In the genomic region with DNA sequence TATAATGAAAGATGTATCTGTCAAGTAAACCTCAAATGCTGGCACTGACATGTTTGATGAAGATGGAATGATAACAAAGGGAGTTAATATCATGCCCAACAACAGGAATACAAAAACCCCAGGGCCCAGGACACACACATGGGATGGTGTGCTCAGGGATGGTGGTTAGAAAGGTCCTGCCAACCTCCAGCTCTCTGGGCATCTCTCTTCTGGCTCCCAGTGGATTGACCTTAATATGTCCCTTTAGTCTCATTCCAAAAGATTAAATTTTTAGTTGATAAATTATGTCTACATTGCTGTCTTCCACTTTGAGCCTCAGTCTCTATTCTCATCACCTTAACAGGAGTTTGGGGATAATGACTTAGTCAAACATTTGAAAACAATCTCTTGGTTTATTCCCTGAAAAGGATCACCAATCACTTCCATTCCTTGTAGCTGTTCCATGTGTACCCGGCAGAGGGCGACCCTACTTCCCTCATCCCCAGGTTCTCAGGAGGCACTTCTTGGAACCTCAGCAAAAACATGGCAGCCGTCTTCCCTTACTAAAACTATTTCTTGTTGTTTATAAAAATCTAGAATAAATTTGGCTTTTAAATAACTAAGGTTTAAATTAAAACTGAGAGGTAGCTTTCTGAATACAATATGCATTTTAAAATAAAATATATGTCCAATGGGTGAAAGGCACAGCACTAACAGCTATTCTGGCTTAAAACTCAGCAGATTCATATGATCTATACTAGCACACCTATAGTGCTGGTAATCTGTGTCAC, we compare ENCODE assay signal across 8 cellular contexts. TPM values are rescaled to one million over a fixed set of nuclear protein-coding genes. Genes with fewer than 3 reads are reported as not detected.
DNase-seq lines count a peak whose midpoint lies in the region; ATAC-seq, FAIRE-seq and TF ChIP-seq lines count a peak whose summit lies in the region.

No MANE protein-coding gene starts in this region.

- no peak overlapping the region for H3K56ac ChIP-seq in H9 (ENCODE audit: insufficient read length, low read depth, low read length)

- CTCF ChIA-PET in CD8-positive, alpha-beta T cell (lab: Charles Lee), result interaction anchor here (1.0 to 3.4 kb wide), 11 partner anchors 9 to 35 kb away, joined by 3 to 21 read pairs (median 5); no protein-coding TSS in a partner anchor

- H3K4me3 ChIP-seq in CD8-positive, alpha-beta T cell (ENCODE audit: low read depth, low read length), result no peak overlapping the region
- H3K4me3 ChIP-seq in endodermal cell (ENCODE audit: low read length), result no peak overlapping the region

- H3K79me2 ChIP-seq in H9 (ENCODE audit: insufficient read depth, low read length), result no peaks in the 10 kb centered on the region

- WGBS in H9 (ENCODE audit: extremely low coverage, insufficient read length, low lambda C conversion rate), result no CpG with 5 or more reads among the region's 3 CpGs
- 27% methylated on average over 3 of the region's 3 CpGs; no CpG with 5 or more reads in 1 of the 2 experiments for WGBS in endodermal cell (ENCODE audit: insufficient coverage in 1 of 2, insufficient read length in 1 of 2), 2 experiments

- H3K27me3 ChIP-seq in CD8-positive, alpha-beta T cell (ENCODE audit: insufficient read depth, low read length), result no peaks in the 10 kb centered on the region
- H3K27me3 ChIP-seq in H9 (ENCODE audit: insufficient read depth, low read length), result no peaks in the 10 kb centered on the region
- H3K27me3 ChIP-seq in endodermal cell (ENCODE audit: control insufficient read depth, insufficient read depth, low read length, poor library complexity, severe bottlenecking), result no peaks in the 10 kb centered on the region

- H3K4me2 ChIP-seq in H9 (ENCODE audit: insufficient read depth, insufficient read length, low read length), result no peak overlapping the region

- no peak for TF ChIP-seq POLR2A in GM12891 (IDR thresholded peaks at IDR 0.05; ENCODE audit: low read depth, low read length)

- no peak overlapping the region for H3K4ac ChIP-seq in H9 (ENCODE audit: low read depth, low read length)

- no peak overlapping the region for H3K18ac ChIP-seq in H9 (ENCODE audit: insufficient read length, low read depth, low read length)

- H3T11ph ChIP-seq in H9 (ENCODE audit: low read length), result no peak overlapping the region

- H2BK120ac ChIP-seq in H9 (ENCODE audit: low read depth, low read length, poor library complexity, severe bottlenecking), result no peak overlapping the region

- H2BK12ac ChIP-seq in H9 (ENCODE audit: insufficient read length, low read depth, low read length), result no peak overlapping the region

- peak in 6 of 7 experiments; percentile 12 to 58 (median 38) for DNase-seq in CD8-positive, alpha-beta T cell
- DNase-seq in H9, result peak; percentile 66
- peak; percentile 30 for DNase-seq in NCI-H510A (lab: John Stamatoyannopoulos, UW)
- DNase-seq in activated CD4-positive, alpha-beta T cell treated with anti-CD3 and anti-CD28 coated beads, Interleukin-2, amount 50 U/mL, for 1 hour, result peak; percentile 31
- peak; percentile 89 for DNase-seq in endodermal cell
- DNase-seq in midbrain (lab: John Stamatoyannopoulos, UW), result peak; percentile 7
- peak; percentile 19 to 38 for DNase-seq in stimulated activated naive CD8-positive, alpha-beta T cell treated with anti-CD3 and anti-CD28 coated beads, Interleukin-15, amount 100 ng/mL, for 72 hours
- DNase-seq in GM12891 (ENCODE audit: insufficient read length, low spot score), result no peak

- H3K36me3 ChIP-seq in CD8-positive, alpha-beta T cell (ENCODE audit: insufficient read depth, low read length), result no peaks in the 10 kb centered on the region
- no peaks in the 10 kb centered on the region for H3K36me3 ChIP-seq in endodermal cell (ENCODE audit: control insufficient read depth, insufficient read depth, low read length)

- H2AFZ ChIP-seq in H9 (ENCODE audit: low read length), result no peak overlapping the region

- H3K79me1 ChIP-seq in H9 (ENCODE audit: insufficient read depth, low read depth, low read length, poor library complexity, severe bottlenecking), result no peaks in the 10 kb centered on the region

- H3K9ac ChIP-seq in H9 (ENCODE audit: extremely low read depth, insufficient read length, low read length) (no peak overlapping the region), endodermal cell (ENCODE audit: extremely low read depth, low read length, poor library complexity, severe bottlenecking) (no peak overlapping the region)

- no peaks in the 10 kb centered on the region for H3K36me3 Mint-ChIP-seq in CD8-positive, alpha-beta T cell
- H3K36me3 Mint-ChIP-seq in H9 (ENCODE audit: insufficient read depth in 1 of 3, low read depth in 3 of 3) (peaks cover 0 to 3% (median 0%) of the 10 kb centered on the region in 3 experiments; a peak in 2 of 7 replicates), endodermal cell (ENCODE audit: low read depth) (peaks cover 1% of the 10 kb centered on the region)

- H3K27ac ChIP-seq in CD8-positive, alpha-beta T cell (ENCODE audit: low read depth, low read length), result no peak overlapping the region
- H3K27ac ChIP-seq in H9 (ENCODE audit: insufficient read length, low read depth, low read length) (no peak overlapping the region), endodermal cell (ENCODE audit: low read depth, low read length) (no peak overlapping the region)

- H3K14ac ChIP-seq in H9 (ENCODE audit: insufficient read depth, low read length), result no peak overlapping the region

- peak; percentile 51 for ATAC-seq in CD8-positive, alpha-beta T cell
- ATAC-seq in stimulated activated naive CD8-positive, alpha-beta T cell treated with anti-CD3 and anti-CD28 coated beads, Interleukin-15, amount 100 ng/mL, for 72 hours, result peak; percentile 63

- no peak overlapping the region for H3K23ac ChIP-seq in H9 (ENCODE audit: insufficient read length, low read depth, low read length)

- intact Hi-C loops in CD8-positive, alpha-beta T cell (cut with DNase I, micrococcal nuclease), result no loop called here

- H2AK5ac ChIP-seq in H9 (ENCODE audit: insufficient read length, low read length), result no peak overlapping the region

- H2BK15ac ChIP-seq in H9 (ENCODE audit: low read depth, low read length), result no peak overlapping the region

- no peaks in the 10 kb centered on the region for H3K9me3 Mint-ChIP-seq in CD8-positive, alpha-beta T cell
- H3K9me3 Mint-ChIP-seq in H9 (peaks cover 0 to 3% of the 10 kb centered on the region in 2 experiments; a peak in 2 of 5 replicates), endodermal cell (peaks cover 7% of the 10 kb centered on the region)
- peaks cover 2 to 3% of the 10 kb centered on the region in 2 donors for H3K9me3 Mint-ChIP-seq in stimulated activated naive CD8-positive, alpha-beta T cell treated with anti-CD3 and anti-CD28 coated beads, Interleukin-15, amount 100 ng/mL, for 72 hours

- no peak overlapping the region for H2BK20ac ChIP-seq in H9 (ENCODE audit: low read depth, low read length, poor library complexity, severe bottlenecking)

- no peaks in the 10 kb centered on the region for H4K20me1 ChIP-seq in H9 (ENCODE audit: control insufficient read depth, insufficient read depth, insufficient read length)

- no peaks in the 10 kb centered on the region for H3K9me3 ChIP-seq in CD8-positive, alpha-beta T cell (ENCODE audit: low read length)
- H3K9me3 ChIP-seq in H9 (ENCODE audit: control insufficient read depth, low read depth, low read length), result no peaks in the 10 kb centered on the region
- H3K9me3 ChIP-seq in endodermal cell (ENCODE audit: control insufficient read depth, low read length), result peaks cover 38% of the 10 kb centered on the region

- POLR2A ChIA-PET in CD8-positive, alpha-beta T cell (lab: Charles Lee), result interaction anchor here (1.7 kb wide), 1 partner anchor 33 kb away, joined by 7 read pairs; no protein-coding TSS in a partner anchor

- no peak overlapping the region for H2BK5ac ChIP-seq in H9 (ENCODE audit: insufficient read length, low read length)

- H3K4me1 Mint-ChIP-seq in CD8-positive, alpha-beta T cell (ENCODE audit: low read depth), result no peaks in the 10 kb centered on the region
- peaks cover 22 to 24% of the 10 kb centered on the region in 2 experiments for H3K4me1 Mint-ChIP-seq in H9
- peaks cover 20% of the 10 kb centered on the region for H3K4me1 Mint-ChIP-seq in endodermal cell
- H3K4me1 Mint-ChIP-seq in stimulated activated naive CD8-positive, alpha-beta T cell treated with anti-CD3 and anti-CD28 coated beads, Interleukin-15, amount 100 ng/mL, for 72 hours, result no peaks in the 10 kb centered on the region

- no peak overlapping the region for H3K27ac Mint-ChIP-seq in CD8-positive, alpha-beta T cell
- H3K27ac Mint-ChIP-seq in H9, result no peak overlapping the region
- H3K27ac Mint-ChIP-seq in endodermal cell, result no peak overlapping the region
- H3K27ac Mint-ChIP-seq in stimulated activated naive CD8-positive, alpha-beta T cell treated with anti-CD3 and anti-CD28 coated beads, Interleukin-15, amount 100 ng/mL, for 72 hours, result no peak overlapping the region

- no peaks in the 10 kb centered on the region for H3K4me1 ChIP-seq in CD8-positive, alpha-beta T cell (ENCODE audit: insufficient read depth, low read length)
- H3K4me1 ChIP-seq in H9 (ENCODE audit: insufficient read depth, low read length), result peaks cover 9% of the 10 kb centered on the region; the same call in 1 of the 2 replicates
- H3K4me1 ChIP-seq in endodermal cell (ENCODE audit: control insufficient read depth, insufficient read depth, low read length), result no peaks in the 10 kb centered on the region

- no peak overlapping the region for H4K8ac ChIP-seq in H9 (replicated peaks; ENCODE audit: insufficient read length, low read depth, low read length)

- TF ChIP-seq CTCF in CD8-positive, alpha-beta T cell (IDR thresholded peaks at IDR 0.05), result peak; percentile 68
- peak; percentile 85 for TF ChIP-seq CTCF in H9 (conservative IDR thresholded peaks at IDR 0.05)
- peak; percentile 87 for TF ChIP-seq CTCF in endodermal cell (conservative IDR thresholded peaks at IDR 0.05)

- FAIRE-seq in GM12891 (lab: Jason Lieb, UNC), result no peak

- no peak overlapping the region for H4K5ac ChIP-seq in H9 (ENCODE audit: insufficient read length, low read depth, low read length)

- H3K27me3 Mint-ChIP-seq in CD8-positive, alpha-beta T cell (ENCODE audit: low read depth), result peaks cover 7% of the 10 kb centered on the region
- H3K27me3 Mint-ChIP-seq in H9 (ENCODE audit: low read depth) (peaks cover 1% of the 10 kb centered on the region; the same call in 1 of the 2 replicates), endodermal cell (ENCODE audit: insufficient read depth) (no peaks in the 10 kb centered on the region)
- peaks cover 7% of the 10 kb centered on the region for H3K27me3 Mint-ChIP-seq in stimulated activated naive CD8-positive, alpha-beta T cell treated with anti-CD3 and anti-CD28 coated beads, Interleukin-15, amount 100 ng/mL, for 72 hours

- H3K23me2 ChIP-seq in H9 (ENCODE audit: insufficient read length, low read depth, low read length, poor library complexity, severe bottlenecking), result no peaks in the 10 kb centered on the region

- H4K91ac ChIP-seq in H9 (ENCODE audit: insufficient read length, low read depth, low read length), result no peak overlapping the region

- H3K4me3 Mint-ChIP-seq in CD8-positive, alpha-beta T cell, result no peak overlapping the region
- H3K4me3 Mint-ChIP-seq in H9 (no peak overlapping the region), endodermal cell (no peak overlapping the region)
- no peak overlapping the region for H3K4me3 Mint-ChIP-seq in stimulated activated naive CD8-positive, alpha-beta T cell treated with anti-CD3 and anti-CD28 coated beads, Interleukin-15, amount 100 ng/mL, for 72 hours

RNA-seq across cellular contexts. Expression of a gene that starts 29.6 kb away (rescaled TPM):
- 1 to 10 TPM; 7.1 to 7.3 TPM for total RNA-seq in CD8-positive, alpha-beta T cell
- total RNA-seq in H9 (2021) (12.5 and 13.7 TPM in 2 replicates), endodermal cell (10 to 100 TPM; 10.9 to 17.6 TPM)
- polyA plus RNA-seq in endodermal cell (2013, experiment 1 of 2), result 12.1 TPM
- 13.8 TPM for polyA plus RNA-seq in endodermal cell (2013, experiment 2 of 2)
- polyA plus RNA-seq in GM12891 (2012; ENCODE audit: low read depth, missing spikeins), result 18.1 TPM

RNA-seq across cellular contexts. Expression of a gene that starts 30.1 kb away (rescaled TPM):
- total RNA-seq in CD8-positive, alpha-beta T cell, result 10 to 100 TPM; 51.4 to 57.9 TPM
- total RNA-seq in H9 (2021) (42.1 and 45.6 TPM in 2 replicates), endodermal cell (10 to 100 TPM; 30.2 to 35.8 TPM)
- polyA plus RNA-seq in endodermal cell (2013, experiment 1 of 2), result 26.5 TPM
- 29.4 TPM for polyA plus RNA-seq in endodermal cell (2013, experiment 2 of 2)
- 23.3 TPM for polyA plus RNA-seq in GM12891 (2012; ENCODE audit: low read depth, missing spikeins)

RNA-seq across cellular contexts. Expression of a gene that starts 31.9 kb away (rescaled TPM):
- 10 to 100 TPM; 58.9 to 67.7 TPM for total RNA-seq in CD8-positive, alpha-beta T cell
- total RNA-seq in H9 (2021) (74.4 and 75.1 TPM in 2 replicates), endodermal cell (10 to 100 TPM; 72.6 to 80.8 TPM)
- 62.0 TPM for polyA plus RNA-seq in endodermal cell (2013, experiment 1 of 2)
- polyA plus RNA-seq in endodermal cell (2013, experiment 2 of 2), result 52.2 TPM
- 126 TPM for polyA plus RNA-seq in GM12891 (2012; ENCODE audit: low read depth, missing spikeins)
